10 cellular contexts compared by ENCODE assay signal in genomic region chr2:47043142-47043890, GRCh38.
A peak's percentile ranks its signal among the peaks of the same experiment; 100 is the strongest.
DNase-seq lines count a peak whose midpoint lies in the region; ATAC-seq, FAIRE-seq and TF ChIP-seq lines count a peak whose summit lies in the region.
"Had no signal": no experiment of that assay in that cellular context is flagged by ENCODE, and none has a peak within 500 bp of the region (broad histone marks: within the 10 kb centered on the region; RNA-seq: fewer than 3 reads in every experiment).

No MANE protein-coding gene starts in this region.

- H3K36me3 Mint-ChIP-seq in brain: peaks cover 23% of the 10 kb centered on the region

- no peak for ATAC-seq in HG03342 (IDR thresholded peaks at IDR 0.05; ENCODE audit: unreplicated experiment)

- H3K27me3 Mint-ChIP-seq in brain: no peaks in the 10 kb centered on the region

- WGBS in HUES64: 65% methylated on average over 8 of the region's 8 CpGs

- H3K27ac Mint-ChIP-seq in brain: peak overlapping the region; percentile 38 to 93 (median 81)

- no peaks in the 10 kb centered on the region for H3K36me3 ChIP-seq in HUES64 (ENCODE audit: insufficient read depth, low read length)
- peaks cover 3 to 7% of the 10 kb centered on the region in 2 donors for H3K36me3 ChIP-seq in kidney (ENCODE audit: control insufficient read depth in 1 of 2, insufficient read depth in 2 of 2, low read length in 2 of 2)

- peak; percentile 85 for DNase-seq in AG04450 (ENCODE audit: low read depth, low spot score)
- peak; percentile 90 for DNase-seq in kidney
- peak; percentile 72 for DNase-seq in superior temporal gyrus (ENCODE audit: extremely low spot score)
- no peak for DNase-seq in NCI-H748 treated with DMSO at 0.1 percent for 48 hours (lab: John Stamatoyannopoulos, UW)
- no peak for DNase-seq in NCI-H345 (lab: John Stamatoyannopoulos, UW)

- H3K9me3 Mint-ChIP-seq in brain: no peaks in the 10 kb centered on the region

- H3K9ac ChIP-seq in HUES64 (ENCODE audit: low read depth, low read length): 0 out of 2 replicates have a peak overlapping the region, but pooled peaks have one; percentile 4
- H3K9ac ChIP-seq in kidney (ENCODE audit: low read length in 2 of 2): peak overlapping the region in 1 of 2 donors; percentile 22

- CTCF ChIA-PET in AG04450 (lab: Charles Lee): interaction anchor here (0.6 to 0.9 kb wide), 5 partner anchors 12 to 280 kb away, joined by 3 to 6 read pairs (median 3); no protein-coding TSS in a partner anchor

- peaks cover 68% of the 10 kb centered on the region for H3K4me1 Mint-ChIP-seq in brain

- H3K27me3 ChIP-seq in AG04450 (ENCODE audit: control insufficient read depth, insufficient read depth, low read length): no peaks in the 10 kb centered on the region
- H3K27me3 ChIP-seq in HUES64 (ENCODE audit: insufficient read depth, low read length): no peaks in the 10 kb centered on the region

- intact Hi-C loops in kidney (cut with DNase I): no loop called here

- peak overlapping the region in 1 of 5 experiments; percentile 9 for H3K4me3 Mint-ChIP-seq in brain

- H3K4me1 ChIP-seq in HUES64 (ENCODE audit: insufficient read depth, low read length): peaks cover 24% of the 10 kb centered on the region
- H3K4me1 ChIP-seq in kidney (ENCODE audit: control insufficient read depth in 1 of 2, insufficient read depth in 1 of 2, low read depth in 1 of 2, low read length in 2 of 2): peaks cover 0 to 9% of the 10 kb centered on the region in 2 donors

- H3K27ac ChIP-seq in AG04450 (ENCODE audit: low read depth, low read length) (peak overlapping the region; percentile 99), HUES64 (ENCODE audit: low read depth, low read length) (0 out of 2 replicates have a peak overlapping the region, but pooled peaks have one; percentile 4), kidney (ENCODE audit: low read depth in 2 of 2, low read length in 2 of 2) (peak overlapping the region; percentile 51 to 72)

- no peaks in the 10 kb centered on the region for H3K9me3 ChIP-seq in AG04450 (ENCODE audit: control insufficient read depth, insufficient read depth, low read length)
- no peaks in the 10 kb centered on the region for H3K9me3 ChIP-seq in HUES64 (ENCODE audit: insufficient read depth, low read depth, low read length)
- no peaks in the 10 kb centered on the region for H3K9me3 ChIP-seq in kidney (ENCODE audit: control insufficient read depth in 1 of 2, low read length in 2 of 2)

- POLR2A ChIA-PET in AG04450 (lab: Yijun Ruan, JAX): interaction anchor here (0.6 to 2.5 kb wide), 14 partner anchors 12 to 256 kb away, joined by 4 to 20 read pairs (median 6); no protein-coding TSS in a partner anchor

- no peak for FAIRE-seq in kidney (lab: Jason Lieb, UNC)
- FAIRE-seq: endometrium, GM18507 had no signal

- TF ChIP-seq CTCF in AG04450 (IDR thresholded peaks at IDR 0.05; ENCODE audit: low read depth, low read length): peak; percentile 6; the same call in 1 of the 2 replicates
- TF ChIP-seq CTCF in brain (conservative IDR thresholded peaks at IDR 0.05): no peak
- TF ChIP-seq CTCF in kidney (IDR thresholded peaks at IDR 0.05; ENCODE audit: borderline replicate concordance, extremely low read depth, insufficient read depth): no peak

- H3K4me3 ChIP-seq in AG04450 (ENCODE audit: low read depth, low read length) (peak overlapping the region; percentile 45), HUES64 (ENCODE audit: low read length) (no peak overlapping the region), kidney (ENCODE audit: low read length in 2 of 2) (no peak overlapping the region)

Comparison
In these comparisons a context has a peak if more than half of its experiments do, and no peak if none do; other contexts are left out.
1. DNase-seq: peak in AG04450 (single experiment), kidney (single experiment) and superior temporal gyrus (single experiment); none in NCI-H748 treated with DMSO at 0.1 percent for 48 hours (single experiment) and NCI-H345 (single experiment).
2. H3K27ac ChIP-seq: peak in every context shown above with its lines; median percentile 99 in AG04450; 62 in kidney; 4 in HUES64.